Comparison of ENCODE assay signal across 8 cellular contexts in genomic region chr2:224909885-224910517, GRCh38.
DNase-seq lines count a peak whose midpoint lies in the region; ATAC-seq and TF ChIP-seq lines count a peak whose summit lies in the region.

No MANE protein-coding gene starts in this region.

- ATAC-seq in GM18498 (IDR thresholded peaks at IDR 0.05; ENCODE audit: unreplicated experiment) (peak; percentile 80), HG02852 (IDR thresholded peaks at IDR 0.05; ENCODE audit: unreplicated experiment) (peak; percentile 60), memory B cell (ENCODE audit: low read depth) (peak; percentile 87)

- H3K9me3 ChIP-seq in vagina: no peaks in the 10 kb centered on the region

- H3K4me3 ChIP-seq in vagina: no peak overlapping the region

- H3K27me3 Mint-ChIP-seq in dendritic cell treated with granulocyte-macrophage colony-stimulating factor and Interleukin-4, amounts not matched to agents 40 ng/mL and 50 ng/mL, for 4 days: no peaks in the 10 kb centered on the region
- H3K27me3 Mint-ChIP-seq in memory B cell: no peaks in the 10 kb centered on the region

- DNase-seq in NCI-H774 (lab: John Stamatoyannopoulos, UW) (peak; percentile 54), memory B cell (ENCODE audit: low spot score in 2 of 2) (no peak), vagina (ENCODE audit: extremely low spot score in 2 of 2) (no peak), superior temporal gyrus (ENCODE audit: extremely low spot score) (no peak)
- no peak for DNase-seq in NK-92 treated with Interleukin-12 subunit alpha and Interleukin-12 subunit beta, amount 100 ng/mL, for 24 hours (lab: John Stamatoyannopoulos, UW)

- no peaks in the 10 kb centered on the region for H3K27me3 ChIP-seq in vagina

- H3K36me3 ChIP-seq in vagina: no peaks in the 10 kb centered on the region

- no peak for TF ChIP-seq CTCF in vagina (IDR thresholded peaks at IDR 0.05)

- intact Hi-C loops in dendritic cell treated with granulocyte-macrophage colony-stimulating factor and Interleukin-4, amounts not matched to agents 40 ng/mL and 50 ng/mL, for 4 days (cut with micrococcal nuclease): loop anchor here (2.0 kb wide), 1 partner anchor 15 kb away; no protein-coding TSS in a partner anchor
- intact Hi-C loops in vagina (cut with DNase I): no loop called here

- H3K4me1 ChIP-seq in vagina: peaks cover 25% of the 10 kb centered on the region

- no peak for TF ChIP-seq POLR2A in vagina (IDR thresholded peaks at IDR 0.05)

- peaks cover 32% of the 10 kb centered on the region for H3K4me1 Mint-ChIP-seq in dendritic cell treated with granulocyte-macrophage colony-stimulating factor and Interleukin-4, amounts not matched to agents 40 ng/mL and 50 ng/mL, for 4 days (ENCODE audit: low read depth)
- peaks cover 40% of the 10 kb centered on the region for H3K4me1 Mint-ChIP-seq in memory B cell

- H3K36me3 Mint-ChIP-seq in dendritic cell treated with granulocyte-macrophage colony-stimulating factor and Interleukin-4, amounts not matched to agents 40 ng/mL and 50 ng/mL, for 4 days (ENCODE audit: low read depth): peaks cover 63% of the 10 kb centered on the region
- H3K36me3 Mint-ChIP-seq in memory B cell: peaks cover 26% of the 10 kb centered on the region

- H3K27ac Mint-ChIP-seq in dendritic cell treated with granulocyte-macrophage colony-stimulating factor and Interleukin-4, amounts not matched to agents 40 ng/mL and 50 ng/mL, for 4 days: peak overlapping the region; percentile 7
- H3K27ac Mint-ChIP-seq in memory B cell: peak overlapping the region; percentile 77

- no peak overlapping the region for H3K4me3 Mint-ChIP-seq in dendritic cell treated with granulocyte-macrophage colony-stimulating factor and Interleukin-4, amounts not matched to agents 40 ng/mL and 50 ng/mL, for 4 days
- no peak overlapping the region for H3K4me3 Mint-ChIP-seq in memory B cell

- H3K9me3 Mint-ChIP-seq in dendritic cell treated with granulocyte-macrophage colony-stimulating factor and Interleukin-4, amounts not matched to agents 40 ng/mL and 50 ng/mL, for 4 days: peaks cover 13% of the 10 kb centered on the region
- no peaks in the 10 kb centered on the region for H3K9me3 Mint-ChIP-seq in memory B cell

- peak overlapping the region; percentile 50 for H3K27ac ChIP-seq in vagina
